In the genomic region with DNA sequence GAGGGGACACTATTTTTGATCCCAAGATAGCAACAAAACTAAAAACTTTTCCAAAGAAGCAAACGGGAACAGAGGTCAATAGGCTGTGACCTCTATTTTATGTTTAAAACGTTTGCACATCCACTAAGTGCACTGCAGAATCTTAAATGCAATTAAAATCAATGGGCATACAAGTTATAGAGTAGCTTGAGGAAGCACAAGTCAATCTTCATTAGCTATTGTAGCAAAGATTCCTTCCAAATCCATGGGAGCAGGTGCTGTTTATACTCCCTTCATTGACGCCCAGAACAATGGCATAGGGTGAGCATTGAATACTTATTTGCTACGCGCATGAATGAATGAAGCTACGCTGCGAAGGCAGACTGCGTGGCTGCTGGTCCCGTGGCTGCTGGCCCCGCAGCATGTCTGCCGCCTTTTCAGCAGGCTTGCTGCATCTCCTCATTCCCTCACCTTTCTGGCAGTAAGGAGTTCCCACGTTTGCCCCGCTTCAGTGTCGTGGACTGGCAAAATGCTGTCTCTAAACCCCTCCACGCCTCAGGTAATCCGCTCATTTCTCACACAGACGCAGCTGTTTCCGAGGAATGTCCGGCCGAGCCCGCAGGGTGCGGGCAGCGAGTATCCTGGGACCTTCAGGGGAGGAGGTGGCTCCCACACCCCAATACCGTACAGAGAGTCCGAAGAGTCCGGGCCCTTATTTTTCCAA, we compare ENCODE assay signal across 11 cellular contexts. TPM values are rescaled to one million over a fixed set of nuclear protein-coding genes. Genes with fewer than 3 reads are reported as not detected.
DNase-seq lines count a peak whose midpoint lies in the region; ATAC-seq, FAIRE-seq and TF ChIP-seq lines count a peak whose summit lies in the region.
"Had no signal": no experiment of that assay in that cellular context is flagged by ENCODE, and none has a peak within 500 bp of the region (broad histone marks: within the 10 kb centered on the region; RNA-seq: fewer than 3 reads in every experiment).

No MANE protein-coding gene starts in this region.

- H3K9me3 ChIP-seq in stomach = peaks cover 0 to 2% (median 0%) of the 10 kb centered on the region in 4 donors

- no peak for TF ChIP-seq POLR2A in stomach (IDR thresholded peaks at IDR 0.05)

- POLR2A ChIA-PET in WTC11 (lab: Charles Lee) = no interaction called here

- ATAC-seq in WTC11 (peak; percentile 10; the same call in 1 of the 2 replicates), HG03039 (IDR thresholded peaks at IDR 0.05; ENCODE audit: unreplicated experiment) (no peak)

- intact Hi-C loops in stomach (cut with DNase I; ENCODE audit: low total_unique reads) = loop anchor here (10.0 kb wide), 1 partner anchor 221 kb away; no protein-coding TSS in a partner anchor

- CTCF ChIA-PET in WTC11 (lab: Charles Lee) = interaction anchor here (0.8 to 1.6 kb wide), 3 partner anchors 68 to 223 kb away, joined by 3 read pairs; no protein-coding TSS in a partner anchor

- peak overlapping the region; percentile 71 for H3K4me3 Mint-ChIP-seq in WTC11
- H3K4me3 Mint-ChIP-seq: activated naive CD8-positive, alpha-beta T cell had no signal

- no peak overlapping the region for H3K27ac ChIP-seq in stomach

- no peak for TF ChIP-seq EP300 in stomach (IDR thresholded peaks at IDR 0.05)

- H3K4me1 Mint-ChIP-seq in WTC11 = peaks cover 11% of the 10 kb centered on the region

- peak overlapping the region; percentile 34 to 52 (median 44) for H3K4me3 ChIP-seq in stomach

- no peaks in the 10 kb centered on the region for H3K36me3 Mint-ChIP-seq in WTC11
- H3K36me3 Mint-ChIP-seq: activated naive CD8-positive, alpha-beta T cell had no signal

- peaks cover 16 to 21% (median 18%) of the 10 kb centered on the region in 4 donors for H3K4me1 ChIP-seq in stomach

- peaks cover 0 to 50% (median 25%) of the 10 kb centered on the region in 3 donors for H3K27me3 ChIP-seq in stomach

- 8 to 12% (median 8%) methylated on average over 26 of the region's 26 CpGs for WGBS in stomach, 5 donors

- peaks cover 59% of the 10 kb centered on the region for H3K27me3 Mint-ChIP-seq in WTC11 (ENCODE audit: low read depth)

- peak; percentile 73 for FAIRE-seq in islet of Langerhans (lab: Jason Lieb, UNC)

- TF ChIP-seq CTCF in WTC11 (IDR thresholded peaks at IDR 0.05) (no peak), stomach (IDR thresholded peaks at IDR 0.05) (no peak)

- DNase-seq in DMS 273 (lab: John Stamatoyannopoulos, UW; ENCODE audit: unreplicated experiment) (peak; percentile 43), DMS 273 treated with DMSO at 0.1 percent for 48 hours (lab: John Stamatoyannopoulos, UW) (no peak), WTC11 (ENCODE audit: low spot score) (no peak), stomach (no peak), epidermal melanocyte (ENCODE audit: insufficient read length, low spot score) (no peak), NAMALWA (ENCODE audit: low spot score) (no peak)
- DNase-seq: NCI-H526 treated with DMSO at 0.1 percent for 48 hours had no signal

- no peaks in the 10 kb centered on the region for H3K36me3 ChIP-seq in stomach

- no peak overlapping the region for H3K27ac Mint-ChIP-seq in WTC11
- H3K27ac Mint-ChIP-seq: activated naive CD8-positive, alpha-beta T cell had no signal

- no peaks in the 10 kb centered on the region for H3K9me3 Mint-ChIP-seq in WTC11

TF ChIP-seq in WTC11, 78 proteins besides CTCF, POLR2A, EP300 and RAD21:
- TF ChIP-seq, protein P1, sequence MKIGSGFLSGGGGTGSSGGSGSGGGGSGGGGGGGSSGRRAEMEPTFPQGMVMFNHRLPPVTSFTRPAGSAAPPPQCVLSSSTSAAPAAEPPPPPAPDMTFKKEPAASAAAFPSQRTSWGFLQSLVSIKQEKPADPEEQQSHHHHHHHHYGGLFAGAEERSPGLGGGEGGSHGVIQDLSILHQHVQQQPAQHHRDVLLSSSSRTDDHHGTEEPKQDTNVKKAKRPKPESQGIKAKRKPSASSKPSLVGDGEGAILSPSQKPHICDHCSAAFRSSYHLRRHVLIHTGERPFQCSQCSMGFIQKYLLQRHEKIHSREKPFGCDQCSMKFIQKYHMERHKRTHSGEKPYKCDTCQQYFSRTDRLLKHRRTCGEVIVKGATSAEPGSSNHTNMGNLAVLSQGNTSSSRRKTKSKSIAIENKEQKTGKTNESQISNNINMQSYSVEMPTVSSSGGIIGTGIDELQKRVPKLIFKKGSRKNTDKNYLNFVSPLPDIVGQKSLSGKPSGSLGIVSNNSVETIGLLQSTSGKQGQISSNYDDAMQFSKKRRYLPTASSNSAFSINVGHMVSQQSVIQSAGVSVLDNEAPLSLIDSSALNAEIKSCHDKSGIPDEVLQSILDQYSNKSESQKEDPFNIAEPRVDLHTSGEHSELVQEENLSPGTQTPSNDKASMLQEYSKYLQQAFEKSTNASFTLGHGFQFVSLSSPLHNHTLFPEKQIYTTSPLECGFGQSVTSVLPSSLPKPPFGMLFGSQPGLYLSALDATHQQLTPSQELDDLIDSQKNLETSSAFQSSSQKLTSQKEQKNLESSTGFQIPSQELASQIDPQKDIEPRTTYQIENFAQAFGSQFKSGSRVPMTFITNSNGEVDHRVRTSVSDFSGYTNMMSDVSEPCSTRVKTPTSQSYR (CRISPR knock-in tag; IDR thresholded peaks at IDR 0.05) = peak; percentile 9; the same call in 1 of the 2 replicates
- TF ChIP-seq FOXP1 (CRISPR knock-in tag; IDR thresholded peaks at IDR 0.05; ENCODE audit: borderline replicate concordance) = no peak

RNA-seq across cellular contexts. Expression of a gene that starts 0.8 kb away (rescaled TPM):
- 0.13 to 0.25 TPM (median 0.21 TPM) in 3 replicates for total RNA-seq in WTC11 (2021)
- 1 to 10 TPM in 1 of 5 donors, under 1 TPM in 1, not detected in 3; 0.29 to 5.9 TPM for total RNA-seq in stomach
- polyA plus RNA-seq in stomach = under 1 TPM; 0.12 to 0.61 (median 0.35) TPM
- total RNA-seq: A172 had no signal
